ENCODE assay signal across 39 cellular contexts in genomic region chr2:29559608-29560007, GRCh38.
"Had no signal": no experiment of that assay in that cellular context is flagged by ENCODE, and none has a peak within 500 bp of the region (broad histone marks: within the 10 kb centered on the region; RNA-seq: fewer than 3 reads in every experiment).

No MANE protein-coding gene starts in this region.

- ATAC-seq: activated naive CD4-positive, alpha-beta T cell treated with anti-CD3 and anti-CD28 coated beads, Interleukin-2, amount 50 U/mL, for 72 hours; activated naive CD8-positive, alpha-beta T cell treated with anti-CD3 and anti-CD28 coated beads, Interleukin-2, amount 50 U/mL, for 24 hours; activated T-cell treated with anti-CD3 and anti-CD28 coated beads, Interleukin-2, amount 50 U/mL, for 4 hours; activated T-cell treated with anti-CD3 and anti-CD28 coated beads, Interleukin-2, amount 50 U/mL, for 72 hours; activated T-helper 17 cell treated with anti-CD3 and anti-CD28 coated beads, Interleukin-2, amount 50 U/mL, for 72 hours; body of pancreas had no signal

- H3K27ac Mint-ChIP-seq: activated naive CD4-positive, alpha-beta T cell treated with anti-CD3 and anti-CD28 coated beads for 36 hours; activated naive CD4-positive, alpha-beta T cell treated with anti-CD3 and anti-CD28 coated beads, Interleukin-2, amount 10 ng/mL, durations not matched to agents 7 days and 5 days; activated naive CD4-positive, alpha-beta T cell treated with anti-CD3 and anti-CD28 coated beads, Interleukin-2, amount 50 U/mL, for 24 hours; activated naive CD4-positive, alpha-beta T cell treated with anti-CD3 and anti-CD28 coated beads, Interleukin-2, amount 50 U/mL, for 72 hours; activated naive CD8-positive, alpha-beta T cell; activated naive CD8-positive, alpha-beta T cell treated with anti-CD3 and anti-CD28 coated beads for 36 hours; activated naive CD8-positive, alpha-beta T cell treated with anti-CD3 and anti-CD28 coated beads, Interleukin-2, amount 10 ng/mL, durations not matched to agents 7 days and 5 days; activated naive CD8-positive, alpha-beta T cell treated with anti-CD3 and anti-CD28 coated beads, Interleukin-2, amount 50 U/mL, for 24 hours; activated T-cell treated with anti-CD3 and anti-CD28 coated beads, Interleukin-2, amount 50 U/mL, for 24 hours; activated T-cell treated with anti-CD3 and anti-CD28 coated beads, Interleukin-2, amount 50 U/mL, for 72 hours; activated T-helper 1 cell treated with anti-CD3 and anti-CD28 coated beads, Interleukin-12 subunit alpha, Interleukin-12 subunit beta, Interleukin-2, Interleukin-4 antibody, amounts not matched to agents 30 ng/mL and 10 ng/mL and 1 ng/mL, durations not matched to agents 14 hours and 24 hours and 36 hours; activated T-helper 17 cell treated with anti-CD3 and anti-CD28 coated beads, Interleukin-2, amount 50 U/mL, for 72 hours; activated T-helper 2 cell treated with anti-CD3 and anti-CD28 coated beads, Interferon-gamma antibody, Interleukin-2, Interleukin-4, amounts not matched to agents 10 μg/mL and 5 μg/mL and 100 μg/mL, durations not matched to agents 14 hours and 24 hours and 36 hours; brain had no signal

- H3K4me1 Mint-ChIP-seq: activated naive CD4-positive, alpha-beta T cell treated with anti-CD3 and anti-CD28 coated beads, Interleukin-2, amount 10 ng/mL, durations not matched to agents 7 days and 5 days; activated naive CD4-positive, alpha-beta T cell treated with anti-CD3 and anti-CD28 coated beads, Interleukin-2, amount 50 U/mL, for 24 hours; activated naive CD8-positive, alpha-beta T cell treated with anti-CD3 and anti-CD28 coated beads for 36 hours; activated naive CD8-positive, alpha-beta T cell treated with anti-CD3 and anti-CD28 coated beads, Interleukin-2, amount 10 ng/mL, durations not matched to agents 7 days and 5 days; activated naive CD8-positive, alpha-beta T cell treated with anti-CD3 and anti-CD28 coated beads, Interleukin-2, amount 50 U/mL, for 24 hours; activated T-helper 17 cell treated with anti-CD3 and anti-CD28 coated beads, Interleukin-2, amount 50 U/mL, for 72 hours; central memory CD8-positive, alpha-beta T cell had no signal

- H3K27me3 Mint-ChIP-seq: activated naive CD4-positive, alpha-beta T cell treated with anti-CD3 and anti-CD28 coated beads, Interleukin-2, amount 10 ng/mL, durations not matched to agents 7 days and 5 days; activated naive CD8-positive, alpha-beta T cell treated with anti-CD3 and anti-CD28 coated beads, Interleukin-2, amount 50 U/mL, for 24 hours; brain had no signal

- DNase-seq: activated effector memory CD4-positive, alpha-beta T cell treated with anti-CD3 and anti-CD28 coated beads, Interleukin-2, amount 50 U/mL, for 16 hours; activated effector memory CD4-positive, alpha-beta T cell treated with Interleukin-2 at 50 U/mL for 16 hours; activated gamma-delta T cell; activated gamma-delta T cell treated with Interleukin-2 at 50 U/mL for 16 hours; activated naive CD4-positive, alpha-beta T cell; activated naive CD4-positive, alpha-beta T cell treated with anti-CD3 and anti-CD28 coated beads for 36 hours; activated naive CD4-positive, alpha-beta T cell treated with anti-CD3 and anti-CD28 coated beads, Interleukin-2, amount 10 ng/mL, durations not matched to agents 7 days and 5 days; activated naive CD4-positive, alpha-beta T cell treated with anti-CD3 and anti-CD28 coated beads, Interleukin-2, amount 50 U/mL, for 16 hours; activated naive CD4-positive, alpha-beta T cell treated with Interleukin-2 at 50 U/mL for 16 hours; activated naive CD8-positive, alpha-beta T cell treated with anti-CD3 and anti-CD28 coated beads for 36 hours; activated naive CD8-positive, alpha-beta T cell treated with anti-CD3 and anti-CD28 coated beads, Interleukin-2, amount 10 ng/mL, durations not matched to agents 7 days and 5 days; activated naive CD8-positive, alpha-beta T cell treated with anti-CD3 and anti-CD28 coated beads, Interleukin-2, amount 50 U/mL, for 24 hours; activated T-cell treated with anti-CD3 and anti-CD28 coated beads, Interleukin-2, amount 50 U/mL, for 24 hours; activated T-cell treated with anti-CD3 and anti-CD28 coated beads, Interleukin-2, amount 50 U/mL, for 4 hours; activated T-cell treated with anti-CD3 and anti-CD28 coated beads, Interleukin-2, amount 50 U/mL, for 48 hours; activated T-cell treated with anti-CD3 and anti-CD28 coated beads, Interleukin-2, amount 50 U/mL, for 72 hours; adrenal gland; amniotic stem cell; amygdala; anterior cingulate cortex; aorta; body of pancreas; brain microvascular endothelial cell; caudate nucleus; central memory CD4-positive, alpha-beta T cell; cerebellar nuclear complex had no signal

- H3K27me3 ChIP-seq: adrenal gland, ascending aorta, body of pancreas, brain microvascular endothelial cell, breast epithelium, cardiac muscle cell had no signal

- H3K4me3 ChIP-seq: adrenal gland, ascending aorta, body of pancreas, breast epithelium, cardiac muscle cell had no signal

- H3K4me1 ChIP-seq: adrenal gland, ascending aorta, body of pancreas, breast epithelium had no signal

- H3K36me3 Mint-ChIP-seq: activated naive CD4-positive, alpha-beta T cell treated with anti-CD3 and anti-CD28 coated beads, Interleukin-2, amount 10 ng/mL, durations not matched to agents 7 days and 5 days; activated naive CD4-positive, alpha-beta T cell treated with anti-CD3 and anti-CD28 coated beads, Interleukin-2, amount 50 U/mL, for 24 hours; activated naive CD4-positive, alpha-beta T cell treated with anti-CD3 and anti-CD28 coated beads, Interleukin-2, amount 50 U/mL, for 72 hours; activated naive CD8-positive, alpha-beta T cell; activated naive CD8-positive, alpha-beta T cell treated with anti-CD3 and anti-CD28 coated beads for 36 hours; activated naive CD8-positive, alpha-beta T cell treated with anti-CD3 and anti-CD28 coated beads, Interleukin-2, amount 10 ng/mL, durations not matched to agents 7 days and 5 days; brain had no signal

- FAIRE-seq: astrocyte, bronchial epithelial cell had no signal

- H3K4me3 Mint-ChIP-seq: activated naive CD4-positive, alpha-beta T cell treated with anti-CD3 and anti-CD28 coated beads for 36 hours; activated naive CD4-positive, alpha-beta T cell treated with anti-CD3 and anti-CD28 coated beads, Interleukin-2, amount 10 ng/mL, durations not matched to agents 7 days and 5 days; activated naive CD4-positive, alpha-beta T cell treated with anti-CD3 and anti-CD28 coated beads, Interleukin-2, amount 50 U/mL, for 24 hours; activated naive CD8-positive, alpha-beta T cell; activated naive CD8-positive, alpha-beta T cell treated with anti-CD3 and anti-CD28 coated beads for 36 hours; activated naive CD8-positive, alpha-beta T cell treated with anti-CD3 and anti-CD28 coated beads, Interleukin-2, amount 10 ng/mL, durations not matched to agents 7 days and 5 days; activated naive CD8-positive, alpha-beta T cell treated with anti-CD3 and anti-CD28 coated beads, Interleukin-2, amount 50 U/mL, for 24 hours; activated T-cell treated with anti-CD3 and anti-CD28 coated beads, Interleukin-2, amount 50 U/mL, for 24 hours; activated T-cell treated with anti-CD3 and anti-CD28 coated beads, Interleukin-2, amount 50 U/mL, for 4 hours; activated T-cell treated with anti-CD3 and anti-CD28 coated beads, Interleukin-2, amount 50 U/mL, for 72 hours; activated T-helper 1 cell treated with anti-CD3 and anti-CD28 coated beads, Interleukin-12 subunit alpha, Interleukin-12 subunit beta, Interleukin-2, Interleukin-4 antibody, amounts not matched to agents 30 ng/mL and 10 ng/mL and 1 ng/mL, durations not matched to agents 14 hours and 24 hours and 36 hours; activated T-helper 17 cell treated with anti-CD3 and anti-CD28 coated beads, Interleukin-2, amount 50 U/mL, for 72 hours; brain; central memory CD8-positive, alpha-beta T cell had no signal

- H3K36me3 ChIP-seq: adrenal gland, ascending aorta, brain microvascular endothelial cell, breast epithelium, cardiac muscle cell had no signal

- H3K9me3 ChIP-seq: adrenal gland, ascending aorta, body of pancreas, breast epithelium had no signal

- H3K9me3 Mint-ChIP-seq: activated naive CD4-positive, alpha-beta T cell treated with anti-CD3 and anti-CD28 coated beads for 36 hours; activated naive CD4-positive, alpha-beta T cell treated with anti-CD3 and anti-CD28 coated beads, Interleukin-2, amount 10 ng/mL, durations not matched to agents 7 days and 5 days; activated naive CD4-positive, alpha-beta T cell treated with anti-CD3 and anti-CD28 coated beads, Interleukin-2, amount 50 U/mL, for 24 hours; activated naive CD4-positive, alpha-beta T cell treated with anti-CD3 and anti-CD28 coated beads, Interleukin-2, amount 50 U/mL, for 72 hours; activated naive CD8-positive, alpha-beta T cell treated with anti-CD3 and anti-CD28 coated beads for 36 hours; activated naive CD8-positive, alpha-beta T cell treated with anti-CD3 and anti-CD28 coated beads, Interleukin-2, amount 10 ng/mL, durations not matched to agents 7 days and 5 days; activated naive CD8-positive, alpha-beta T cell treated with anti-CD3 and anti-CD28 coated beads, Interleukin-2, amount 50 U/mL, for 24 hours; activated T-cell treated with anti-CD3 and anti-CD28 coated beads, Interleukin-2, amount 50 U/mL, for 24 hours; activated T-cell treated with anti-CD3 and anti-CD28 coated beads, Interleukin-2, amount 50 U/mL, for 4 hours; activated T-cell treated with anti-CD3 and anti-CD28 coated beads, Interleukin-2, amount 50 U/mL, for 72 hours; activated T-helper 1 cell treated with anti-CD3 and anti-CD28 coated beads, Interleukin-12 subunit alpha, Interleukin-12 subunit beta, Interleukin-2, Interleukin-4 antibody, amounts not matched to agents 30 ng/mL and 10 ng/mL and 1 ng/mL, durations not matched to agents 14 hours and 24 hours and 36 hours; activated T-helper 2 cell treated with anti-CD3 and anti-CD28 coated beads, Interferon-gamma antibody, Interleukin-2, Interleukin-4, amounts not matched to agents 10 μg/mL and 5 μg/mL and 100 μg/mL, durations not matched to agents 14 hours and 24 hours and 36 hours; central memory CD8-positive, alpha-beta T cell had no signal

- H3K27ac ChIP-seq: adrenal gland, ascending aorta, body of pancreas, brain microvascular endothelial cell, breast epithelium, cardiac muscle cell had no signal
